23 cellular contexts compared by ENCODE assay signal in the genomic region with DNA sequence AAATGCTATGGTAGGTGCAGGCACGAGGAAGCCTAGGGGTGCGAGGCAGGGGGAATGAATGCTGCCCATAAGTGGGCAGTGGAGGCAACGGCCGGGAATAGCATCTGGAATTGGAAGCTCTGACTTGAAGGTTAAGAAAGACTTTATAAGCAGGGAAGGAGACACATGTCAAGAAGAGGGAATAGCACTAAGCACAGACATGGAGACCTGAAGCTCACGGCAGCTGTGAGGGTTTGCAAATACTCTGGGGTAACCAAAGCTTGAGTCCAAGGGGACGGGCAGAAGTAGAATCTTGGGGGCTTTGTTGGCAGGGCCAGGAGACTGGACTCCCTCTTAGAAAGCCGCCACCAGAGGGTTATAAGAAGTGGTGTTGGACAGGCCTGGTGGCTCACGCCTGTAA.
DNase-seq lines count a peak whose midpoint lies in the region; ATAC-seq and TF ChIP-seq lines count a peak whose summit lies in the region.
"Had no signal": no experiment of that assay in that cellular context is flagged by ENCODE, and none has a peak within 500 bp of the region (broad histone marks: within the 10 kb centered on the region; RNA-seq: fewer than 3 reads in every experiment).

No MANE protein-coding gene starts in this region.

- intact Hi-C loops in spleen (cut with DNase I; ENCODE audit: low total_unique reads) = no loop called here

- H3K9me3 ChIP-seq in osteoblast (ENCODE audit: low read depth, low read length) (no peaks in the 10 kb centered on the region), spleen (no peaks in the 10 kb centered on the region)
- H3K9me3 ChIP-seq: BE2C, BLaER1 had no signal

- H3K4me1 Mint-ChIP-seq in chondrocyte (ENCODE audit: low read depth) = no peaks in the 10 kb centered on the region
- H3K4me1 Mint-ChIP-seq in effector memory CD8-positive, alpha-beta T cell (ENCODE audit: low read depth in 2 of 2) = no peaks in the 10 kb centered on the region
- H3K4me1 Mint-ChIP-seq: CD4-positive, alpha-beta memory T cell; CD4-positive, CD25-positive, alpha-beta regulatory T cell; CD8-positive, alpha-beta memory T cell had no signal

- H2AFZ ChIP-seq in osteoblast (ENCODE audit: low read length) = no peak overlapping the region

- no peak for TF ChIP-seq CTCF in chondrocyte (IDR thresholded peaks at IDR 0.05)
- TF ChIP-seq CTCF in osteoblast (IDR thresholded peaks at IDR 0.05; ENCODE audit: extremely low read depth, low read depth, low read length) = no peak
- TF ChIP-seq CTCF in spleen (IDR thresholded peaks at IDR 0.05 in 8 of 11, conservative IDR thresholded peaks at IDR 0.05 in 3 of 11) = no peak

- H3K79me2 ChIP-seq in osteoblast (ENCODE audit: insufficient read depth, low read length) = no peaks in the 10 kb centered on the region

- no peaks in the 10 kb centered on the region for H3K9me3 Mint-ChIP-seq in chondrocyte (ENCODE audit: low read depth)
- no peaks in the 10 kb centered on the region for H3K9me3 Mint-ChIP-seq in effector memory CD8-positive, alpha-beta T cell
- H3K9me3 Mint-ChIP-seq: CD4-positive, alpha-beta memory T cell; CD4-positive, CD25-positive, alpha-beta regulatory T cell; CD8-positive, alpha-beta memory T cell had no signal

- H3K36me3 Mint-ChIP-seq in chondrocyte (ENCODE audit: low read depth) = no peaks in the 10 kb centered on the region
- H3K36me3 Mint-ChIP-seq in effector memory CD8-positive, alpha-beta T cell (ENCODE audit: insufficient read depth) = no peaks in the 10 kb centered on the region
- H3K36me3 Mint-ChIP-seq: CD14-positive monocyte; CD4-positive, alpha-beta memory T cell; CD4-positive, CD25-positive, alpha-beta regulatory T cell; CD8-positive, alpha-beta memory T cell had no signal

- H3K27ac ChIP-seq in osteoblast (ENCODE audit: low read depth, low read length) (no peak overlapping the region), spleen (no peak overlapping the region), substantia nigra (ENCODE audit: low read depth, low read length, poor library complexity, severe bottlenecking) (no peak overlapping the region)
- H3K27ac ChIP-seq: BLaER1 had no signal

- no peak overlapping the region for H3K4me2 ChIP-seq in osteoblast (ENCODE audit: insufficient read depth, low read length)

- WGBS in spleen, 5 donors = 86 to 92% (median 88%) methylated on average over 8 of the region's 8 CpGs

- no peaks in the 10 kb centered on the region for H3K36me3 ChIP-seq in osteoblast (ENCODE audit: insufficient read depth, low read length)
- H3K36me3 ChIP-seq in spleen = peaks cover 0 to 5% (median 0%) of the 10 kb centered on the region in 6 donors
- H3K36me3 ChIP-seq: BE2C, BLaER1 had no signal

- ATAC-seq in effector memory CD8-positive, alpha-beta T cell (replicated peaks) = no peak

- peaks cover 62% of the 10 kb centered on the region for H3K27me3 Mint-ChIP-seq in chondrocyte (ENCODE audit: low read depth)
- H3K27me3 Mint-ChIP-seq in effector memory CD8-positive, alpha-beta T cell = peaks cover 44 to 79% of the 10 kb centered on the region in 2 donors

- no peak for TF ChIP-seq POLR2A in spleen (IDR thresholded peaks at IDR 0.05)

- DNase-seq in chondrocyte (ENCODE audit: low spot score) = peak; percentile 37
- peak; percentile 51 for DNase-seq in osteoblast (ENCODE audit: insufficient read length, low spot score, missing footprints)
- DNase-seq in spleen = peak; percentile 27
- DNase-seq in substantia nigra (lab: John Stamatoyannopoulos, UW) = no peak
- DNase-seq in effector memory CD8-positive, alpha-beta T cell = no peak
- DNase-seq in mucosa of gallbladder (ENCODE audit: low spot score) = no peak
- DNase-seq: 8988T; ACHN; BE2C; C1 segment of cervical spinal cord; CD4-positive, alpha-beta memory T cell; CD4-positive, CD25-positive, alpha-beta regulatory T cell; COR-L47; DMS 273 treated with DMSO at 0.1 percent for 48 hours; DMS153; DMS53; DMS79; DND-41; EL; GDM1 had no signal

- H3K4me1 ChIP-seq in osteoblast (ENCODE audit: insufficient read depth, low read length) = no peaks in the 10 kb centered on the region
- no peaks in the 10 kb centered on the region for H3K4me1 ChIP-seq in spleen

- H3K27me3 ChIP-seq in osteoblast (ENCODE audit: insufficient read depth, low read length) = peaks cover 19% of the 10 kb centered on the region
- peaks cover 0 to 38% (median 0%) of the 10 kb centered on the region in 7 donors for H3K27me3 ChIP-seq in spleen (replicated peaks in 1 of 7)
- H3K27me3 ChIP-seq: BE2C, BLaER1 had no signal

- no peak overlapping the region for H3K27ac Mint-ChIP-seq in chondrocyte (ENCODE audit: unreplicated experiment)
- H3K27ac Mint-ChIP-seq in effector memory CD8-positive, alpha-beta T cell = no peak overlapping the region
- H3K27ac Mint-ChIP-seq: CD14-positive monocyte; CD4-positive, alpha-beta memory T cell had no signal

- no peaks in the 10 kb centered on the region for H4K20me1 ChIP-seq in osteoblast (ENCODE audit: insufficient read depth, low read length)
- H4K20me1 ChIP-seq: BLaER1 had no signal

- H3K4me3 ChIP-seq in osteoblast (ENCODE audit: insufficient read depth, low read length) (no peak overlapping the region), spleen (no peak overlapping the region)
- H3K4me3 ChIP-seq: BLaER1 had no signal

- H3K4me3 Mint-ChIP-seq in chondrocyte (ENCODE audit: unreplicated experiment) = no peak overlapping the region
- H3K4me3 Mint-ChIP-seq in effector memory CD8-positive, alpha-beta T cell = no peak overlapping the region
- H3K4me3 Mint-ChIP-seq: CD14-positive monocyte; CD4-positive, alpha-beta memory T cell; CD4-positive, CD25-positive, alpha-beta regulatory T cell; CD8-positive, alpha-beta memory T cell had no signal

Comparison
In these comparisons a context has a peak if more than half of its experiments do, and no peak if none do; other contexts are left out.
1. DNase-seq: peak in chondrocyte (single experiment), osteoblast (single experiment) and spleen (single experiment); none in substantia nigra (0 of 49), effector memory CD8-positive, alpha-beta T cell (0 of 3) and mucosa of gallbladder (single experiment).